12 cellular contexts compared by ENCODE assay signal in the genomic region with DNA sequence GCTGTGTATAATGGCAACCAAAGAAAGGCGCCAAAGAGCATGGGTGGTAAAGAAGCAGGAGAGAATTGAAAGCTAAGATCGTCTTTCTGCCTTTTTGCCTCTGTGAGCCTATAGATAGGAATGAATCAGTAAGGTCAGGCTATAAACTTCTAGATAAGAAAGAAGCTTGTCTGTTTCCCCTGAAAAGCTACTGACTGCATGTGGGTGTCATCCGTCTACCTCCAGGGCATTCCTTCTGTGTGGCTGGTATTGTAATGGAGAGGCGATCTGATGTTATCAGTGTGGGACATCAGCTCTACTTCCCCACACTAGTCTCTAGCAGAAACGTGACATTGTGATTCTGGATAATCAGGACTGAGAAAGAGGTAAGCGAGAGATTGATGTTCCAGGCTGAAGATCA.
"Had no signal": no experiment of that assay in that cellular context is flagged by ENCODE, and none has a peak within 500 bp of the region (broad histone marks: within the 10 kb centered on the region; RNA-seq: fewer than 3 reads in every experiment).

No MANE protein-coding gene starts in this region.

- H3K27me3 ChIP-seq: breast epithelium, ovary, transverse colon had no signal

- H3K9me3 Mint-ChIP-seq: activated CD4-positive, alpha-beta T cell treated with anti-CD3 and anti-CD28 coated beads, Interleukin-2, amount 10 ng/mL, durations not matched to agents 24 days and 14 days; endodermal cell had no signal

- H3K9me3 ChIP-seq: breast epithelium, ovary, transverse colon had no signal

- H3K27ac Mint-ChIP-seq: activated CD4-positive, alpha-beta T cell treated with anti-CD3 and anti-CD28 coated beads, Interleukin-2, amount 10 ng/mL, durations not matched to agents 24 days and 14 days; endodermal cell; T-helper 17 cell had no signal

- H3K4me1 Mint-ChIP-seq: activated CD4-positive, alpha-beta T cell treated with anti-CD3 and anti-CD28 coated beads, Interleukin-2, amount 10 ng/mL, durations not matched to agents 24 days and 14 days had no signal

- H3K4me3 ChIP-seq: breast epithelium, ovary, transverse colon had no signal

- H3K4me1 ChIP-seq: breast epithelium, transverse colon had no signal

- ATAC-seq: left ventricle myocardium superior; sciatic nerve; stimulated activated naive CD8-positive, alpha-beta T cell treated with anti-CD3 and anti-CD28 coated beads, Interleukin-15, Interleukin-2, amounts not matched to agents 100 U/mL and 50 U/mL, for 24 hours; T-helper 17 cell had no signal

- H3K4me3 Mint-ChIP-seq: activated CD4-positive, alpha-beta T cell treated with anti-CD3 and anti-CD28 coated beads, Interleukin-2, amount 10 ng/mL, durations not matched to agents 24 days and 14 days; endodermal cell; T-helper 17 cell had no signal

- H3K36me3 ChIP-seq: breast epithelium, ovary, transverse colon had no signal

- DNase-seq: activated CD4-positive, alpha-beta T cell treated with anti-CD3 and anti-CD28 coated beads, Interleukin-2, amount 10 ng/mL, durations not matched to agents 24 days and 14 days; activated CD8-positive, alpha-beta memory T cell treated with anti-CD3 and anti-CD28 coated beads, Interleukin-2, amount 50 U/mL, for 48 hours; anterior cingulate cortex; endodermal cell; kidney glomerular epithelial cell; left ventricle myocardium superior; ovary; stimulated activated naive CD8-positive, alpha-beta T cell treated with anti-CD3 and anti-CD28 coated beads, Interleukin-15, Interleukin-2, amounts not matched to agents 100 U/mL and 50 U/mL, for 24 hours; T-helper 17 cell; transverse colon had no signal

- H3K27ac ChIP-seq: breast epithelium, ovary, transverse colon had no signal
